In genomic region chr12:118310320-118310719, GRCh38 we compare ENCODE assay signal across 1 cellular context.
A peak's percentile ranks its signal among the peaks of the same experiment; 100 is the strongest.
TF ChIP-seq lines count a peak whose summit lies in the region.

No MANE protein-coding gene starts in this region.

TF ChIP-seq in HepG2, 621 proteins besides CTCF, POLR2A, EP300 and RAD21 (continued from another document):
- TF ChIP-seq ZBTB49 (CRISPR knock-in tag; IDR thresholded peaks at IDR 0.05; ENCODE audit: borderline replicate concordance): no peak
- TF ChIP-seq E2F5 (CRISPR knock-in tag; conservative IDR thresholded peaks at IDR 0.05): no peak
- TF ChIP-seq MAFK (conservative IDR thresholded peaks at IDR 0.05 in 1 of 2, IDR thresholded peaks at IDR 0.05 in 1 of 2; ENCODE audit: low read length in 2 of 2): peak; percentile 40 to 78; a peak in 3 of 4 replicates
- TF ChIP-seq MZF1 (CRISPR knock-in tag; IDR thresholded peaks at IDR 0.05; ENCODE audit: borderline replicate concordance): no peak
- TF ChIP-seq RFX1 (IDR thresholded peaks at IDR 0.05): no peak
- TF ChIP-seq ZNF598 (CRISPR knock-in tag; IDR thresholded peaks at IDR 0.05; ENCODE audit: borderline replicate concordance): no peak
- TF ChIP-seq MYC (CRISPR knock-in tag; IDR thresholded peaks at IDR 0.05; ENCODE audit: borderline replicate concordance): no peak
- TF ChIP-seq ZNF251 (CRISPR knock-in tag; IDR thresholded peaks at IDR 0.05): no peak
- no peak for TF ChIP-seq MTA1 (CRISPR knock-in tag; IDR thresholded peaks at IDR 0.05; ENCODE audit: borderline replicate concordance)
- no peak for TF ChIP-seq ASH2L (IDR thresholded peaks at IDR 0.05; ENCODE audit: insufficient read length, low read depth, low read length)
- TF ChIP-seq ZNF446 (CRISPR knock-in tag; IDR thresholded peaks at IDR 0.05): no peak
- no peak for TF ChIP-seq SMAD9 (CRISPR knock-in tag; IDR thresholded peaks at IDR 0.05)
